ENCODE assay signal across 1 cellular context in the genomic region with DNA sequence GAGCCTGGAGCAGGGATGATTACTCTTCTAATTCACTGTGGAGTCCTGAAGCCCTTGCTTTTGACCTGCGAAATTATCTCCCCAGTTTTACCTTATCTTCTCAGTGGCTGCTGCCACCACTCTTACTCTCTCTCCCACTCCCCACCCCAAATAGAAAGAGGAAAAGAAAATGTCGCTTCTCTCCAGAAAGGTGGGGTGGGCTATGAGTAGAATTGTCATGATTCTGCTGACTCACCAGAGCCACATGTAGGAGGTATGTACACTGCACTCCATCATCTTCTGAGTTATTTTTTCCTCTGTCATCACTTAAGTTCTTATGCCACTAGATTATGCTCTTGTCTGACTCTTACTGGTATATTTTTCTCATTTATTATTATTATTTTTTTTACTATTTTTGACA.
TF ChIP-seq lines count a peak whose summit lies in the region.

No MANE protein-coding gene starts in this region.

TF ChIP-seq in K562, 482 proteins besides CTCF, POLR2A, EP300 and RAD21 (continued from another document and continues in another):
- TF ChIP-seq, protein P1, sequence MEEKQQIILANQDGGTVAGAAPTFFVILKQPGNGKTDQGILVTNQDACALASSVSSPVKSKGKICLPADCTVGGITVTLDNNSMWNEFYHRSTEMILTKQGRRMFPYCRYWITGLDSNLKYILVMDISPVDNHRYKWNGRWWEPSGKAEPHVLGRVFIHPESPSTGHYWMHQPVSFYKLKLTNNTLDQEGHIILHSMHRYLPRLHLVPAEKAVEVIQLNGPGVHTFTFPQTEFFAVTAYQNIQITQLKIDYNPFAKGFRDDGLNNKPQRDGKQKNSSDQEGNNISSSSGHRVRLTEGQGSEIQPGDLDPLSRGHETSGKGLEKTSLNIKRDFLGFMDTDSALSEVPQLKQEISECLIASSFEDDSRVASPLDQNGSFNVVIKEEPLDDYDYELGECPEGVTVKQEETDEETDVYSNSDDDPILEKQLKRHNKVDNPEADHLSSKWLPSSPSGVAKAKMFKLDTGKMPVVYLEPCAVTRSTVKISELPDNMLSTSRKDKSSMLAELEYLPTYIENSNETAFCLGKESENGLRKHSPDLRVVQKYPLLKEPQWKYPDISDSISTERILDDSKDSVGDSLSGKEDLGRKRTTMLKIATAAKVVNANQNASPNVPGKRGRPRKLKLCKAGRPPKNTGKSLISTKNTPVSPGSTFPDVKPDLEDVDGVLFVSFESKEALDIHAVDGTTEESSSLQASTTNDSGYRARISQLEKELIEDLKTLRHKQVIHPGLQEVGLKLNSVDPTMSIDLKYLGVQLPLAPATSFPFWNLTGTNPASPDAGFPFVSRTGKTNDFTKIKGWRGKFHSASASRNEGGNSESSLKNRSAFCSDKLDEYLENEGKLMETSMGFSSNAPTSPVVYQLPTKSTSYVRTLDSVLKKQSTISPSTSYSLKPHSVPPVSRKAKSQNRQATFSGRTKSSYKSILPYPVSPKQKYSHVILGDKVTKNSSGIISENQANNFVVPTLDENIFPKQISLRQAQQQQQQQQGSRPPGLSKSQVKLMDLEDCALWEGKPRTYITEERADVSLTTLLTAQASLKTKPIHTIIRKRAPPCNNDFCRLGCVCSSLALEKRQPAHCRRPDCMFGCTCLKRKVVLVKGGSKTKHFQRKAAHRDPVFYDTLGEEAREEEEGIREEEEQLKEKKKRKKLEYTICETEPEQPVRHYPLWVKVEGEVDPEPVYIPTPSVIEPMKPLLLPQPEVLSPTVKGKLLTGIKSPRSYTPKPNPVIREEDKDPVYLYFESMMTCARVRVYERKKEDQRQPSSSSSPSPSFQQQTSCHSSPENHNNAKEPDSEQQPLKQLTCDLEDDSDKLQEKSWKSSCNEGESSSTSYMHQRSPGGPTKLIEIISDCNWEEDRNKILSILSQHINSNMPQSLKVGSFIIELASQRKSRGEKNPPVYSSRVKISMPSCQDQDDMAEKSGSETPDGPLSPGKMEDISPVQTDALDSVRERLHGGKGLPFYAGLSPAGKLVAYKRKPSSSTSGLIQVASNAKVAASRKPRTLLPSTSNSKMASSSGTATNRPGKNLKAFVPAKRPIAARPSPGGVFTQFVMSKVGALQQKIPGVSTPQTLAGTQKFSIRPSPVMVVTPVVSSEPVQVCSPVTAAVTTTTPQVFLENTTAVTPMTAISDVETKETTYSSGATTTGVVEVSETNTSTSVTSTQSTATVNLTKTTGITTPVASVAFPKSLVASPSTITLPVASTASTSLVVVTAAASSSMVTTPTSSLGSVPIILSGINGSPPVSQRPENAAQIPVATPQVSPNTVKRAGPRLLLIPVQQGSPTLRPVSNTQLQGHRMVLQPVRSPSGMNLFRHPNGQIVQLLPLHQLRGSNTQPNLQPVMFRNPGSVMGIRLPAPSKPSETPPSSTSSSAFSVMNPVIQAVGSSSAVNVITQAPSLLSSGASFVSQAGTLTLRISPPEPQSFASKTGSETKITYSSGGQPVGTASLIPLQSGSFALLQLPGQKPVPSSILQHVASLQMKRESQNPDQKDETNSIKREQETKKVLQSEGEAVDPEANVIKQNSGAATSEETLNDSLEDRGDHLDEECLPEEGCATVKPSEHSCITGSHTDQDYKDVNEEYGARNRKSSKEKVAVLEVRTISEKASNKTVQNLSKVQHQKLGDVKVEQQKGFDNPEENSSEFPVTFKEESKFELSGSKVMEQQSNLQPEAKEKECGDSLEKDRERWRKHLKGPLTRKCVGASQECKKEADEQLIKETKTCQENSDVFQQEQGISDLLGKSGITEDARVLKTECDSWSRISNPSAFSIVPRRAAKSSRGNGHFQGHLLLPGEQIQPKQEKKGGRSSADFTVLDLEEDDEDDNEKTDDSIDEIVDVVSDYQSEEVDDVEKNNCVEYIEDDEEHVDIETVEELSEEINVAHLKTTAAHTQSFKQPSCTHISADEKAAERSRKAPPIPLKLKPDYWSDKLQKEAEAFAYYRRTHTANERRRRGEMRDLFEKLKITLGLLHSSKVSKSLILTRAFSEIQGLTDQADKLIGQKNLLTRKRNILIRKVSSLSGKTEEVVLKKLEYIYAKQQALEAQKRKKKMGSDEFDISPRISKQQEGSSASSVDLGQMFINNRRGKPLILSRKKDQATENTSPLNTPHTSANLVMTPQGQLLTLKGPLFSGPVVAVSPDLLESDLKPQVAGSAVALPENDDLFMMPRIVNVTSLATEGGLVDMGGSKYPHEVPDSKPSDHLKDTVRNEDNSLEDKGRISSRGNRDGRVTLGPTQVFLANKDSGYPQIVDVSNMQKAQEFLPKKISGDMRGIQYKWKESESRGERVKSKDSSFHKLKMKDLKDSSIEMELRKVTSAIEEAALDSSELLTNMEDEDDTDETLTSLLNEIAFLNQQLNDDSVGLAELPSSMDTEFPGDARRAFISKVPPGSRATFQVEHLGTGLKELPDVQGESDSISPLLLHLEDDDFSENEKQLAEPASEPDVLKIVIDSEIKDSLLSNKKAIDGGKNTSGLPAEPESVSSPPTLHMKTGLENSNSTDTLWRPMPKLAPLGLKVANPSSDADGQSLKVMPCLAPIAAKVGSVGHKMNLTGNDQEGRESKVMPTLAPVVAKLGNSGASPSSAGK (IDR thresholded peaks at IDR 0.05) = peak; percentile 98
- no peak for TF ChIP-seq BCL6 (CRISPR knock-in tag; IDR thresholded peaks at IDR 0.05)
- TF ChIP-seq, protein P2, sequence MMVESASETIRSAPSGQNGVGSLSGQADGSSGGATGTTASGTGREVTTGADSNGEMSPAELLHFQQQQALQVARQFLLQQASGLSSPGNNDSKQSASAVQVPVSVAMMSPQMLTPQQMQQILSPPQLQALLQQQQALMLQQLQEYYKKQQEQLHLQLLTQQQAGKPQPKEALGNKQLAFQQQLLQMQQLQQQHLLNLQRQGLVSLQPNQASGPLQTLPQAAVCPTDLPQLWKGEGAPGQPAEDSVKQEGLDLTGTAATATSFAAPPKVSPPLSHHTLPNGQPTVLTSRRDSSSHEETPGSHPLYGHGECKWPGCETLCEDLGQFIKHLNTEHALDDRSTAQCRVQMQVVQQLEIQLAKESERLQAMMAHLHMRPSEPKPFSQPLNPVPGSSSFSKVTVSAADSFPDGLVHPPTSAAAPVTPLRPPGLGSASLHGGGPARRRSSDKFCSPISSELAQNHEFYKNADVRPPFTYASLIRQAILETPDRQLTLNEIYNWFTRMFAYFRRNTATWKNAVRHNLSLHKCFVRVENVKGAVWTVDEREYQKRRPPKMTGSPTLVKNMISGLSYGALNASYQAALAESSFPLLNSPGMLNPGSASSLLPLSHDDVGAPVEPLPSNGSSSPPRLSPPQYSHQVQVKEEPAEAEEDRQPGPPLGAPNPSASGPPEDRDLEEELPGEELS (CRISPR knock-in tag; IDR thresholded peaks at IDR 0.05; ENCODE audit: borderline replicate concordance) = no peak
- no peak for TF ChIP-seq ZNF436 (CRISPR knock-in tag; IDR thresholded peaks at IDR 0.05)
- TF ChIP-seq, protein P3, sequence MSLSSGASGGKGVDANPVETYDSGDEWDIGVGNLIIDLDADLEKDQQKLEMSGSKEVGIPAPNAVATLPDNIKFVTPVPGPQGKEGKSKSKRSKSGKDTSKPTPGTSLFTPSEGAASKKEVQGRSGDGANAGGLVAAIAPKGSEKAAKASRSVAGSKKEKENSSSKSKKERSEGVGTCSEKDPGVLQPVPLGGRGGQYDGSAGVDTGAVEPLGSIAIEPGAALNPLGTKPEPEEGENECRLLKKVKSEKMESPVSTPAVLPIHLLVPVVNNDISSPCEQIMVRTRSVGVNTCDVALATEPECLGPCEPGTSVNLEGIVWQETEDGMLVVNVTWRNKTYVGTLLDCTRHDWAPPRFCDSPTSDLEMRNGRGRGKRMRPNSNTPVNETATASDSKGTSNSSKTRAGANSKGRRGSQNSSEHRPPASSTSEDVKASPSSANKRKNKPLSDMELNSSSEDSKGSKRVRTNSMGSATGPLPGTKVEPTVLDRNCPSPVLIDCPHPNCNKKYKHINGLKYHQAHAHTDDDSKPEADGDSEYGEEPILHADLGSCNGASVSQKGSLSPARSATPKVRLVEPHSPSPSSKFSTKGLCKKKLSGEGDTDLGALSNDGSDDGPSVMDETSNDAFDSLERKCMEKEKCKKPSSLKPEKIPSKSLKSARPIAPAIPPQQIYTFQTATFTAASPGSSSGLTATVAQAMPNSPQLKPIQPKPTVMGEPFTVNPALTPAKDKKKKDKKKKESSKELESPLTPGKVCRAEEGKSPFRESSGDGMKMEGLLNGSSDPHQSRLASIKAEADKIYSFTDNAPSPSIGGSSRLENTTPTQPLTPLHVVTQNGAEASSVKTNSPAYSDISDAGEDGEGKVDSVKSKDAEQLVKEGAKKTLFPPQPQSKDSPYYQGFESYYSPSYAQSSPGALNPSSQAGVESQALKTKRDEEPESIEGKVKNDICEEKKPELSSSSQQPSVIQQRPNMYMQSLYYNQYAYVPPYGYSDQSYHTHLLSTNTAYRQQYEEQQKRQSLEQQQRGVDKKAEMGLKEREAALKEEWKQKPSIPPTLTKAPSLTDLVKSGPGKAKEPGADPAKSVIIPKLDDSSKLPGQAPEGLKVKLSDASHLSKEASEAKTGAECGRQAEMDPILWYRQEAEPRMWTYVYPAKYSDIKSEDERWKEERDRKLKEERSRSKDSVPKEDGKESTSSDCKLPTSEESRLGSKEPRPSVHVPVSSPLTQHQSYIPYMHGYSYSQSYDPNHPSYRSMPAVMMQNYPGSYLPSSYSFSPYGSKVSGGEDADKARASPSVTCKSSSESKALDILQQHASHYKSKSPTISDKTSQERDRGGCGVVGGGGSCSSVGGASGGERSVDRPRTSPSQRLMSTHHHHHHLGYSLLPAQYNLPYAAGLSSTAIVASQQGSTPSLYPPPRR (CRISPR knock-in tag; IDR thresholded peaks at IDR 0.05; ENCODE audit: borderline replicate concordance) = no peak
- no peak for TF ChIP-seq CCNT2 (IDR thresholded peaks at IDR 0.05; ENCODE audit: borderline replicate concordance, extremely low read depth, insufficient read length, low read depth, low read length)
- TF ChIP-seq CXXC5 (CRISPR knock-in tag; IDR thresholded peaks at IDR 0.05) = peak; percentile 43; the same call in 1 of the 2 replicates
- TF ChIP-seq TGIF2 (CRISPR knock-in tag; IDR thresholded peaks at IDR 0.05) = no peak
- no peak for TF ChIP-seq SRSF9 (IDR thresholded peaks at IDR 0.05; ENCODE audit: borderline replicate concordance, low read depth, low read length)
- no peak for TF ChIP-seq RHOXF2B (CRISPR knock-in tag; conservative IDR thresholded peaks at IDR 0.05)
- no peak for TF ChIP-seq SREBF2 (CRISPR knock-in tag; IDR thresholded peaks at IDR 0.05)
- TF ChIP-seq LARP7 (IDR thresholded peaks at IDR 0.05) = no peak
- TF ChIP-seq ZNF449 (CRISPR knock-in tag; IDR thresholded peaks at IDR 0.05) = no peak
- TF ChIP-seq HMGN3 (IDR thresholded peaks at IDR 0.05; ENCODE audit: borderline replicate concordance, extremely low read depth, insufficient read length, low read depth, low read length) = no peak
- peak; percentile 34 for TF ChIP-seq PRDM10 (IDR thresholded peaks at IDR 0.05; ENCODE audit: partially characterized antibody)
- TF ChIP-seq ZC3H8 (IDR thresholded peaks at IDR 0.05) = no peak
- TF ChIP-seq SMARCB1 (IDR thresholded peaks at IDR 0.05; ENCODE audit: insufficient read length, low read depth) = no peak
- no peak for TF ChIP-seq NR2F6 (CRISPR knock-in tag; IDR thresholded peaks at IDR 0.05)
- TF ChIP-seq GATAD2A (IDR thresholded peaks at IDR 0.05) = peak; percentile 91
- TF ChIP-seq ZKSCAN1 (IDR thresholded peaks at IDR 0.05; ENCODE audit: low read depth, low read length) = no peak
- no peak for TF ChIP-seq ZNF143 (CRISPR knock-in tag; IDR thresholded peaks at IDR 0.05)
- peak; percentile 73 for TF ChIP-seq NFRKB (IDR thresholded peaks at IDR 0.05; ENCODE audit: low read depth)
- TF ChIP-seq HNRNPLL (IDR thresholded peaks at IDR 0.05; ENCODE audit: low read depth, low read length, poor library complexity, severe bottlenecking) = no peak
- TF ChIP-seq ZNF76 (CRISPR knock-in tag; IDR thresholded peaks at IDR 0.05; ENCODE audit: borderline replicate concordance) = no peak
- TF ChIP-seq HDAC2 (IDR thresholded peaks at IDR 0.05) = peak; percentile 75; the same call in 1 of the 2 replicates
- no peak for TF ChIP-seq HSF4 (CRISPR knock-in tag; IDR thresholded peaks at IDR 0.05; ENCODE audit: borderline replicate concordance)
- no peak for TF ChIP-seq BRF1 (IDR thresholded peaks at IDR 0.05; ENCODE audit: borderline replicate concordance, extremely low read depth, insufficient read length)
- 0 out of 2 replicates have a peak, but pooled peaks have one; percentile 34 for TF ChIP-seq CBX5 (IDR thresholded peaks at IDR 0.05; ENCODE audit: borderline replicate concordance, low read depth)
- no peak for TF ChIP-seq RBM17 (IDR thresholded peaks at IDR 0.05; ENCODE audit: borderline replicate concordance, low read depth, low read length)
- TF ChIP-seq ZNF408 (CRISPR knock-in tag; IDR thresholded peaks at IDR 0.05; ENCODE audit: low read depth) = no peak
